Comparison of ENCODE assay signal across 12 cellular contexts in genomic region chr1:23908453-23909341, GRCh38. TPM values are rescaled to one million over a fixed set of nuclear protein-coding genes. Genes with fewer than 3 reads are reported as not detected.
DNase-seq lines count a peak whose midpoint lies in the region; ATAC-seq and TF ChIP-seq lines count a peak whose summit lies in the region.
"Had no signal": no experiment of that assay in that cellular context is flagged by ENCODE, and none has a peak within 500 bp of the region (broad histone marks: within the 10 kb centered on the region; RNA-seq: fewer than 3 reads in every experiment).

No MANE protein-coding gene starts in this region.

- peaks cover 2% of the 10 kb centered on the region for H3K36me3 Mint-ChIP-seq in activated naive CD8-positive, alpha-beta T cell treated with anti-CD3 and anti-CD28 coated beads, Interleukin-2, amount 50 U/mL, for 24 hours (ENCODE audit: low read depth)
- H3K36me3 Mint-ChIP-seq in WTC11, result no peaks in the 10 kb centered on the region

- TF ChIP-seq CTCF in left ventricle myocardium inferior (IDR thresholded peaks at IDR 0.05; ENCODE audit: borderline replicate concordance), result no peak
- TF ChIP-seq CTCF in upper lobe of left lung (IDR thresholded peaks at IDR 0.05), result no peak
- no peak for TF ChIP-seq CTCF in WTC11 (IDR thresholded peaks at IDR 0.05)

- DNase-seq in Right ventricle myocardium inferior (ENCODE audit: missing footprints) (no peak), left ventricle myocardium inferior (no peak), MV-4-11 (lab: John Stamatoyannopoulos, UW) (peak; percentile 89), upper lobe of left lung (no peak), GM19240 (ENCODE audit: insufficient read length, low spot score) (no peak), WTC11 (ENCODE audit: low spot score) (no peak), SK-N-DZ (ENCODE audit: low spot score) (no peak)
- peak; percentile 50 for DNase-seq in activated naive CD8-positive, alpha-beta T cell treated with anti-CD3 and anti-CD28 coated beads, Interleukin-2, amount 50 U/mL, for 24 hours
- DNase-seq: BE2C, trophoblast cell had no signal

- H3K27me3 Mint-ChIP-seq in activated naive CD8-positive, alpha-beta T cell treated with anti-CD3 and anti-CD28 coated beads, Interleukin-2, amount 50 U/mL, for 24 hours, result peaks cover under 1% of the 10 kb centered on the region
- peaks cover 25% of the 10 kb centered on the region for H3K27me3 Mint-ChIP-seq in WTC11 (ENCODE audit: low read depth)

- 38 to 54% methylated on average over 9 of the region's 9 CpGs for WGBS in upper lobe of left lung, 2 donors

- no peak for TF ChIP-seq POLR2A in upper lobe of left lung (IDR thresholded peaks at IDR 0.05)

- H3K4me1 ChIP-seq in left ventricle myocardium inferior (no peaks in the 10 kb centered on the region), upper lobe of left lung (peaks cover 0 to 10% (median 2%) of the 10 kb centered on the region in 4 donors)
- H3K4me1 ChIP-seq: BE2C had no signal

- H3K9me3 ChIP-seq in left ventricle myocardium inferior (replicated peaks), result no peaks in the 10 kb centered on the region
- no peaks in the 10 kb centered on the region for H3K9me3 ChIP-seq in upper lobe of left lung
- H3K9me3 ChIP-seq: BE2C had no signal

- peak; percentile 63 for ATAC-seq in Right ventricle myocardium inferior
- peak; percentile 3 for ATAC-seq in activated naive CD8-positive, alpha-beta T cell treated with anti-CD3 and anti-CD28 coated beads, Interleukin-2, amount 50 U/mL, for 24 hours
- peak; percentile 58 to 61 for ATAC-seq in upper lobe of left lung (ENCODE audit: low FRiP score in 2 of 2)
- no peak for ATAC-seq in WTC11

- POLR2A ChIA-PET in WTC11 (lab: Charles Lee), result no interaction called here

- no peaks in the 10 kb centered on the region for H3K9me3 Mint-ChIP-seq in activated naive CD8-positive, alpha-beta T cell treated with anti-CD3 and anti-CD28 coated beads, Interleukin-2, amount 50 U/mL, for 24 hours
- no peaks in the 10 kb centered on the region for H3K9me3 Mint-ChIP-seq in WTC11

- TF ChIP-seq EP300 in upper lobe of left lung (IDR thresholded peaks at IDR 0.05), result no peak

- H3K4me3 Mint-ChIP-seq in activated naive CD8-positive, alpha-beta T cell treated with anti-CD3 and anti-CD28 coated beads, Interleukin-2, amount 50 U/mL, for 24 hours, result peak overlapping the region; percentile 58
- H3K4me3 Mint-ChIP-seq in WTC11, result no peak overlapping the region

- peaks cover 70% of the 10 kb centered on the region for H3K27me3 ChIP-seq in left ventricle myocardium inferior (ENCODE audit: low read depth)
- H3K27me3 ChIP-seq in upper lobe of left lung, result no peaks in the 10 kb centered on the region
- H3K27me3 ChIP-seq: BE2C had no signal

- peak overlapping the region; percentile 76 for H3K27ac Mint-ChIP-seq in activated naive CD8-positive, alpha-beta T cell treated with anti-CD3 and anti-CD28 coated beads, Interleukin-2, amount 50 U/mL, for 24 hours
- H3K27ac Mint-ChIP-seq in WTC11, result no peak overlapping the region

- intact Hi-C loops in Right ventricle myocardium inferior (cut with DNase I), result no loop called here
- intact Hi-C loops in left ventricle myocardium inferior (cut with micrococcal nuclease), result no loop called here

- H3K36me3 ChIP-seq in left ventricle myocardium inferior, result no peaks in the 10 kb centered on the region
- no peaks in the 10 kb centered on the region for H3K36me3 ChIP-seq in upper lobe of left lung
- H3K36me3 ChIP-seq: BE2C had no signal

- H3K27ac ChIP-seq in left ventricle myocardium inferior (replicated peaks) (no peak overlapping the region), upper lobe of left lung (no peak overlapping the region)

- H3K4me3 ChIP-seq in left ventricle myocardium inferior (no peak overlapping the region), upper lobe of left lung (no peak overlapping the region)

- peaks cover 74% of the 10 kb centered on the region for H3K4me1 Mint-ChIP-seq in activated naive CD8-positive, alpha-beta T cell treated with anti-CD3 and anti-CD28 coated beads, Interleukin-2, amount 50 U/mL, for 24 hours
- H3K4me1 Mint-ChIP-seq in WTC11, result peaks cover 20% of the 10 kb centered on the region

- CTCF ChIA-PET in WTC11 (lab: Charles Lee), result interaction anchor here (5.3 kb wide), 1 partner anchor 98 kb away, joined by 44 read pairs; no protein-coding TSS in a partner anchor

TF ChIP-seq in WTC11, 78 proteins besides CTCF, POLR2A, EP300 and RAD21:
- TF ChIP-seq JUN (CRISPR knock-in tag; IDR thresholded peaks at IDR 0.05) (no peak), GABPB1 (CRISPR knock-in tag; IDR thresholded peaks at IDR 0.05) (no peak), CBFB (CRISPR knock-in tag; IDR thresholded peaks at IDR 0.05; ENCODE audit: low read depth) (no peak), ZNF396 (CRISPR knock-in tag; IDR thresholded peaks at IDR 0.05; ENCODE audit: borderline replicate concordance) (no peak)

RNA-seq across cellular contexts. Expression of gene CNR2, which starts 4.5 kb away (rescaled TPM):
- total RNA-seq in Right ventricle myocardium inferior (not detected), left ventricle myocardium inferior (not detected), upper lobe of left lung (under 1 TPM in 4 of 6 donors, not detected in 2; 0.13 to 0.59 (median 0.24) TPM), WTC11 (2021) (not detected in 3 replicates)
- polyA plus RNA-seq in SK-N-DZ (2014; cell fraction: cytosol; rRNA removed), result not detected in 2 replicates
- polyA plus RNA-seq in SK-N-DZ (2014; cell fraction: nucleus; rRNA removed), result not detected in 2 replicates
- total RNA-seq: fibroblast of villous mesenchyme, pulmonary artery endothelial cell had no signal

RNA-seq across cellular contexts. Expression of gene FUCA1, which starts 40.6 kb away (rescaled TPM):
- total RNA-seq in Right ventricle myocardium inferior (12.2 TPM), left ventricle myocardium inferior (11.4 TPM), upper lobe of left lung (10 to 100 TPM; 22.6 to 70.8 (median 40.5) TPM), WTC11 (2021) (7.5 to 8.3 TPM (median 7.8 TPM) in 3 replicates)
- 3.7 and 4.1 TPM in 2 replicates for polyA plus RNA-seq in SK-N-DZ (2014; cell fraction: cytosol; rRNA removed)
- polyA plus RNA-seq in SK-N-DZ (2014; cell fraction: nucleus; rRNA removed), result 1.8 and 2.4 TPM in 2 replicates

RNA-seq across cellular contexts. Expression of gene PNRC2, which starts 50.9 kb away (rescaled TPM):
- total RNA-seq in Right ventricle myocardium inferior (85.8 TPM), left ventricle myocardium inferior (92.3 TPM), upper lobe of left lung (100 to 1,000 TPM; 101 to 892 (median 139) TPM), WTC11 (2021) (133 to 166 TPM (median 153 TPM) in 3 replicates)
- 73.5 and 80.7 TPM in 2 replicates for polyA plus RNA-seq in SK-N-DZ (2014; cell fraction: cytosol; rRNA removed)
- 45.7 and 60.9 TPM in 2 replicates for polyA plus RNA-seq in SK-N-DZ (2014; cell fraction: nucleus; rRNA removed)

Comparison
In these comparisons a context has a peak if more than half of its experiments do, and no peak if none do; other contexts are left out.
1. DNase-seq: peak in MV-4-11 (single experiment) and activated naive CD8-positive, alpha-beta T cell treated with anti-CD3 and anti-CD28 coated beads, Interleukin-2, amount 50 U/mL, for 24 hours (single experiment); none in Right ventricle myocardium inferior (single experiment), left ventricle myocardium inferior (single experiment), upper lobe of left lung (0 of 2), GM19240 (single experiment), WTC11 (single experiment) and SK-N-DZ (single experiment).